ENCODE assay signal across 1 cellular context in genomic region chr10:3911713-3912442, GRCh38.
TF ChIP-seq lines count a peak whose summit lies in the region.

No MANE protein-coding gene starts in this region.

TF ChIP-seq in SK-N-SH treated with all-trans-retinoic acid at 6 μM for 48 hours, 23 proteins besides CTCF, POLR2A, EP300 and RAD21 (continued from another document):
- no peak for TF ChIP-seq POU6F1 (CRISPR knock-in tag; IDR thresholded peaks at IDR 0.05; ENCODE audit: borderline replicate concordance, low read depth)
- no peak for TF ChIP-seq ZC3H10 (CRISPR knock-in tag; IDR thresholded peaks at IDR 0.05)
- no peak for TF ChIP-seq SNAI2 (CRISPR knock-in tag; IDR thresholded peaks at IDR 0.05)
- TF ChIP-seq RARB (CRISPR knock-in tag; IDR thresholded peaks at IDR 0.05) = no peak
